ENCODE assay signal across 8 cellular contexts in the genomic region with DNA sequence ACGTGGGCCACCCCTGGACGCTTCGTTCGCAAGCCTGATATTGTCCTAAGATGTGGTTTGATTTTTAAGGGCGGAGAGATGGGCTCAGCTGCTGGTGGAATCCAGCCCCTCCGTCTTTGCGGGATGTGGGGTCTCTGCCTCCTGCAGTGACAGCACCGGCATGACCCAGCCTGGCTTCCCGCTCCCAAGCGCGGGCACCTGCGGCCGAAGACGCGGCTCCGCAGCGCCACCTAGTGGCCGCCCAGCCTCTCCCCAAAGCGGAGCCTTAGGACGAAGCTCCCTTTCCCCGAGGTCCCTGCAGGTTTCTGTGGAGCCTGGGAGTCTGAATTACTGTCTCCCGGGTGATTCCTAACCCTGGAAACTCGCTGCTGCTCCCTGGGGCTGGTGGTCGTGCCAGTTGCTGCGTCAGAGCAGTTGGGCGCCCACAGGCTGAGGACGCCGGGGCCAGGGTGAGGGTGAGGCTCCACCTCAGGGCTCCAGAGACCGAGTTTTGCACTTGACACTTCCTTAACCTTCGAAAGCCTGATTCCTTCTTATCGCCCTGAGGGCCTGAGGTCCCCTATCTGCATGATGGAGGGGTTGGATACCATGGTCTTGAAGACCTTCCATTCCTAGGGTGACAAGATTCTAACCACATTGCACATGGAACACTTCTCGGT.
DNase-seq lines count a peak whose midpoint lies in the region; ATAC-seq and TF ChIP-seq lines count a peak whose summit lies in the region.

No MANE protein-coding gene starts in this region.

- no peak overlapping the region for H3K4me3 Mint-ChIP-seq in activated naive CD4-positive, alpha-beta T cell treated with anti-CD3 and anti-CD28 coated beads for 36 hours

- no peak overlapping the region for H2AFZ ChIP-seq in smooth muscle cell (ENCODE audit: low read depth)

- H3K27me3 Mint-ChIP-seq in activated naive CD4-positive, alpha-beta T cell treated with anti-CD3 and anti-CD28 coated beads for 36 hours (ENCODE audit: low read depth) = no peaks in the 10 kb centered on the region

- no peaks in the 10 kb centered on the region for H3K36me3 Mint-ChIP-seq in activated naive CD4-positive, alpha-beta T cell treated with anti-CD3 and anti-CD28 coated beads for 36 hours (ENCODE audit: low read depth)

- CTCF ChIA-PET in BJ (lab: Yijun Ruan, JAX) = interaction anchor here (0.6 to 8.9 kb wide), 38 partner anchors 8 to 881 kb away, joined by 3 to 80 read pairs (median 4); no protein-coding TSS in a partner anchor
- CTCF ChIA-PET in activated naive CD4-positive, alpha-beta T cell treated with anti-CD3 and anti-CD28 coated beads for 36 hours (lab: Charles Lee) = interaction anchor here (0.5 to 2.4 kb wide), 17 partner anchors 9 to 1021 kb away, joined by 3 to 12 read pairs (median 3); no protein-coding TSS in a partner anchor

- no peak overlapping the region for H3K9ac ChIP-seq in smooth muscle cell (ENCODE audit: low read depth)

- H3K27me3 ChIP-seq in BJ (ENCODE audit: control insufficient read depth, insufficient read depth, low read length) (no peaks in the 10 kb centered on the region; the same call in 1 of the 2 replicates), smooth muscle cell (ENCODE audit: low read depth) (no peaks in the 10 kb centered on the region)

- no peaks in the 10 kb centered on the region for H3K9me3 Mint-ChIP-seq in activated naive CD4-positive, alpha-beta T cell treated with anti-CD3 and anti-CD28 coated beads for 36 hours

- 30% methylated on average over 32 of the region's 32 CpGs for WGBS in smooth muscle cell (ENCODE audit: low lambda C conversion rate)

- H3K4me1 ChIP-seq in smooth muscle cell (ENCODE audit: low read depth) = peaks cover 6% of the 10 kb centered on the region

- H4K20me1 ChIP-seq in smooth muscle cell (ENCODE audit: low read depth) = no peaks in the 10 kb centered on the region

- H3K27ac Mint-ChIP-seq in activated naive CD4-positive, alpha-beta T cell treated with anti-CD3 and anti-CD28 coated beads for 36 hours = no peak overlapping the region

- POLR2A ChIA-PET in BJ (lab: Charles Lee) = no interaction called here

- H3F3A ChIP-seq in smooth muscle cell (ENCODE audit: low read depth) = no peaks in the 10 kb centered on the region

- no peaks in the 10 kb centered on the region for H3K9me3 ChIP-seq in smooth muscle cell (replicated peaks; ENCODE audit: low read depth)

- H3K79me2 ChIP-seq in smooth muscle cell (ENCODE audit: low read depth) = no peaks in the 10 kb centered on the region

- peak overlapping the region; percentile 40 for H3K4me2 ChIP-seq in smooth muscle cell

- ATAC-seq in GM19023 (IDR thresholded peaks at IDR 0.05; ENCODE audit: unreplicated experiment) (peak; percentile 84), HG03196 (IDR thresholded peaks at IDR 0.05; ENCODE audit: unreplicated experiment) (peak; percentile 62), left cardiac atrium (peak; percentile 74 to 85)

- H3K36me3 ChIP-seq in BJ (ENCODE audit: control insufficient read depth, insufficient read depth, low read length) (no peaks in the 10 kb centered on the region), smooth muscle cell (ENCODE audit: low read depth) (no peaks in the 10 kb centered on the region)

- peaks cover 15% of the 10 kb centered on the region for H3K4me1 Mint-ChIP-seq in activated naive CD4-positive, alpha-beta T cell treated with anti-CD3 and anti-CD28 coated beads for 36 hours (ENCODE audit: low read depth)

- no peak overlapping the region for H3K4me3 ChIP-seq in BJ (ENCODE audit: low read depth, low read length)
- H3K4me3 ChIP-seq in smooth muscle cell = no peak overlapping the region

- TF ChIP-seq CTCF in BJ (IDR thresholded peaks at IDR 0.05; ENCODE audit: insufficient read depth, low read depth, low read length) (peak; percentile 98), smooth muscle cell (IDR thresholded peaks at IDR 0.05; ENCODE audit: borderline replicate concordance, insufficient read depth, poor library complexity, severe bottlenecking) (peak; percentile 99)

- DNase-seq in BJ (ENCODE audit: low read depth) (no peak), SHP77 (lab: John Stamatoyannopoulos, UW) (peak; percentile 49 to 56), left cardiac atrium (peak; percentile 61), smooth muscle cell (lab: John Stamatoyannopoulos, UW; ENCODE audit: unreplicated experiment) (peak; percentile 11), posterior vena cava (ENCODE audit: low spot score) (no peak)
- DNase-seq in activated naive CD4-positive, alpha-beta T cell treated with anti-CD3 and anti-CD28 coated beads for 36 hours = peak; percentile 68

- intact Hi-C loops in activated naive CD4-positive, alpha-beta T cell treated with anti-CD3 and anti-CD28 coated beads for 36 hours (cut with micrococcal nuclease) = loop anchor here (1.0 to 2.0 kb wide), 3 partner anchors 218 to 1022 kb away; no protein-coding TSS in a partner anchor
- intact Hi-C loops in left cardiac atrium (cut with DNase I) (no loop called here), posterior vena cava (cut with DNase I) (no loop called here)

- H3K27ac ChIP-seq in smooth muscle cell (ENCODE audit: low read depth) = no peak overlapping the region

Comparison
In these comparisons a context has a peak if more than half of its experiments do, and no peak if none do; other contexts are left out.
1. DNase-seq: peak in SHP77 (2 of 2), activated naive CD4-positive, alpha-beta T cell treated with anti-CD3 and anti-CD28 coated beads for 36 hours (single experiment), left cardiac atrium (single experiment) and smooth muscle cell (single experiment); none in BJ (single experiment) and posterior vena cava (single experiment).
2. Peak in every context shown above with its lines, with median percentiles within 50 percentile points of each other: ATAC-seq.